13 cellular contexts compared by ENCODE assay signal in genomic region chr2:130195089-130195635, GRCh38. TPM values are rescaled to one million over a fixed set of nuclear protein-coding genes. Genes with fewer than 3 reads are reported as not detected.
"Had no signal": no experiment of that assay in that cellular context is flagged by ENCODE, and none has a peak within 500 bp of the region (broad histone marks: within the 10 kb centered on the region; RNA-seq: fewer than 3 reads in every experiment).

No MANE protein-coding gene starts in this region.

RNA-seq across cellular contexts. Expression of gene TUBA3E, which starts 3.1 kb away (rescaled TPM):
- total RNA-seq: dermis microvascular lymphatic vessel endothelial cell, esophagus squamous epithelium, kidney, liver, lung, mononuclear cell, natural killer cell, neural crest cell, omental fat pad, progenitor cell of endocrine pancreas, sigmoid colon, skeletal muscle tissue, urinary bladder had no signal
- polyA plus RNA-seq: lung, urinary bladder had no signal

RNA-seq across cellular contexts. Expression of gene CCDC74B, which starts 50.2 kb away (rescaled TPM):
- total RNA-seq: skeletal muscle tissue had no signal
